ENCODE assay signal across 26 cellular contexts in genomic region chr10:114453576-114453975, GRCh38.
"Had no signal": no experiment of that assay in that cellular context is flagged by ENCODE, and none has a peak within 500 bp of the region (broad histone marks: within the 10 kb centered on the region; RNA-seq: fewer than 3 reads in every experiment).

No MANE protein-coding gene starts in this region.

- H3K27me3 ChIP-seq: body of pancreas, colonic mucosa, gastroesophageal sphincter, hepatocyte, left lung, suprapubic skin, tibial artery had no signal

- H3K36me3 ChIP-seq: colonic mucosa, left lung had no signal

- H3K4me3 ChIP-seq: body of pancreas, colonic mucosa, gastroesophageal sphincter, hepatocyte, left lung, lower lobe of right lung, suprapubic skin, tibial artery had no signal

- H3K27ac Mint-ChIP-seq: activated B cell treated with CpG ODN at 0.5 μM for 24 hours; activated T-cell treated with anti-CD3 and anti-CD28 coated beads, Interleukin-2, amount 50 U/mL, for 72 hours; immature natural killer cell; natural killer cell treated with Interleukin-12 subunit alpha and Interleukin-12 subunit beta and Interleukin-15 and Interleukin-18, amount 100 ng/mL, for 72 hours; T-helper 2 cell treated with Interferon-gamma antibody and Interleukin-4, amounts not matched to agents 5 μg/mL and 100 μg/mL, for 36 hours had no signal

- H3K79me2 ChIP-seq: hepatocyte had no signal

- DNase-seq: activated B cell treated with CpG ODN at 0.5 μM for 24 hours; activated effector memory CD4-positive, alpha-beta T cell treated with Interleukin-2 at 50 U/mL for 16 hours; activated naive CD4-positive, alpha-beta T cell treated with anti-CD3 and anti-CD28 coated beads for 36 hours; activated T-cell treated with anti-CD3 and anti-CD28 coated beads for 4 hours; activated T-cell treated with anti-CD3 and anti-CD28 coated beads, Interleukin-2, amount 50 U/mL, for 72 hours; anterior cingulate cortex; body of pancreas; colonic mucosa; effector CD8-positive, alpha-beta T cell; immature natural killer cell; kidney glomerular epithelial cell; left lung; lower lobe of right lung; mesenchymal stem cell; posterior cingulate gyrus; right cardiac atrium; stimulated activated CD4-positive, alpha-beta T cell treated with anti-CD3 and anti-CD28 coated beads, Interleukin-15, amount 100 ng/mL, for 24 hours; stimulated activated CD4-positive, alpha-beta T cell treated with anti-CD3 and anti-CD28 coated beads, Interleukin-2, amount 100 ng/mL, for 24 hours; stimulated activated naive CD4-positive, alpha-beta T cell; T-helper 1 cell; tibial artery had no signal

- H3K4me1 ChIP-seq: body of pancreas, colonic mucosa, left lung, lower lobe of right lung, suprapubic skin had no signal

- H3K4me1 Mint-ChIP-seq: activated B cell treated with CpG ODN at 0.5 μM for 24 hours, immature natural killer cell had no signal

- H3K27me3 Mint-ChIP-seq: activated B cell treated with CpG ODN at 0.5 μM for 24 hours; natural killer cell treated with Interleukin-12 subunit alpha and Interleukin-12 subunit beta and Interleukin-15 and Interleukin-18, amount 100 ng/mL, for 72 hours had no signal

- H3K9me3 Mint-ChIP-seq: activated B cell treated with CpG ODN at 0.5 μM for 24 hours; activated naive CD4-positive, alpha-beta T cell treated with anti-CD3 and anti-CD28 coated beads for 36 hours; activated T-cell treated with anti-CD3 and anti-CD28 coated beads, Interleukin-2, amount 50 U/mL, for 72 hours; immature natural killer cell; natural killer cell treated with Interleukin-12 subunit alpha and Interleukin-12 subunit beta and Interleukin-15 and Interleukin-18, amount 100 ng/mL, for 72 hours; T-helper 2 cell treated with Interferon-gamma antibody and Interleukin-4, amounts not matched to agents 5 μg/mL and 100 μg/mL, for 36 hours had no signal

- H3K4me3 Mint-ChIP-seq: activated B cell treated with CpG ODN at 0.5 μM for 24 hours; activated naive CD4-positive, alpha-beta T cell treated with anti-CD3 and anti-CD28 coated beads for 36 hours; activated T-cell treated with anti-CD3 and anti-CD28 coated beads, Interleukin-2, amount 50 U/mL, for 72 hours; immature natural killer cell; natural killer cell treated with Interleukin-12 subunit alpha and Interleukin-12 subunit beta and Interleukin-15 and Interleukin-18, amount 100 ng/mL, for 72 hours; T-helper 2 cell treated with Interferon-gamma antibody and Interleukin-4, amounts not matched to agents 5 μg/mL and 100 μg/mL, for 36 hours had no signal

- H3K27ac ChIP-seq: body of pancreas, colonic mucosa, gastroesophageal sphincter, hepatocyte, left lung, lower lobe of right lung, suprapubic skin, tibial artery had no signal

- H3K4me2 ChIP-seq: hepatocyte had no signal

- ATAC-seq: activated T-cell treated with anti-CD3 and anti-CD28 coated beads, Interleukin-2, amount 50 U/mL, for 72 hours; body of pancreas; gastroesophageal sphincter; left lung; lower lobe of right lung; natural killer cell treated with Interleukin-12 subunit alpha and Interleukin-12 subunit beta and Interleukin-15 and Interleukin-18, amount 100 ng/mL, for 72 hours; right cardiac atrium had no signal
